Comparison of ENCODE assay signal across 1 cellular context in the genomic region with DNA sequence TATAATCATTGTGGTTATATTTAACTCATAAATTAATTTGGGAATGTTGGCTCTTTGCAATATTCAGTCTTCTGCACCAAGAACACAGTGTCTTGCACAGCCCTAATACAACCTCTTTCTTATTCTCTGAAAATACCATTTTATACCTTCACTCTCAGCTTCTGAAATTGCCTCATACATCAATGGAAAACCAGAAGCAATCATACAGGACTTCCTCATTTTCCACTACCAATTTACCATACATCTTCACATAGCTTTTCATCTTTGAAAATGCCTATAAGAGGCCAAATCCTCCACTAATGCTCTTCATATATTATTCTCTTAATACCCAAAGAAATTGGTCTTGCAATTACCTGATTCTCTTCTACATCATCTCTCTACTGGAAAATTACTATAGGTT.
TF ChIP-seq lines count a peak whose summit lies in the region.

No MANE protein-coding gene starts in this region.

TF ChIP-seq in K562, 482 proteins besides CTCF, POLR2A, EP300 and RAD21 (continued from another document):
- TF ChIP-seq, protein P1, sequence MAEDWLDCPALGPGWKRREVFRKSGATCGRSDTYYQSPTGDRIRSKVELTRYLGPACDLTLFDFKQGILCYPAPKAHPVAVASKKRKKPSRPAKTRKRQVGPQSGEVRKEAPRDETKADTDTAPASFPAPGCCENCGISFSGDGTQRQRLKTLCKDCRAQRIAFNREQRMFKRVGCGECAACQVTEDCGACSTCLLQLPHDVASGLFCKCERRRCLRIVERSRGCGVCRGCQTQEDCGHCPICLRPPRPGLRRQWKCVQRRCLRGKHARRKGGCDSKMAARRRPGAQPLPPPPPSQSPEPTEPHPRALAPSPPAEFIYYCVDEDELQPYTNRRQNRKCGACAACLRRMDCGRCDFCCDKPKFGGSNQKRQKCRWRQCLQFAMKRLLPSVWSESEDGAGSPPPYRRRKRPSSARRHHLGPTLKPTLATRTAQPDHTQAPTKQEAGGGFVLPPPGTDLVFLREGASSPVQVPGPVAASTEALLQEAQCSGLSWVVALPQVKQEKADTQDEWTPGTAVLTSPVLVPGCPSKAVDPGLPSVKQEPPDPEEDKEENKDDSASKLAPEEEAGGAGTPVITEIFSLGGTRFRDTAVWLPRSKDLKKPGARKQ (CRISPR knock-in tag; IDR thresholded peaks at IDR 0.05), result no peak
- TF ChIP-seq HIVEP1 (CRISPR knock-in tag; IDR thresholded peaks at IDR 0.05), result no peak
- no peak for TF ChIP-seq POU5F1 (IDR thresholded peaks at IDR 0.05; ENCODE audit: borderline replicate concordance, low read depth, low read length, partially characterized antibody)
- TF ChIP-seq WHSC1 (IDR thresholded peaks at IDR 0.05; ENCODE audit: low read length), result no peak
- TF ChIP-seq, protein P2, sequence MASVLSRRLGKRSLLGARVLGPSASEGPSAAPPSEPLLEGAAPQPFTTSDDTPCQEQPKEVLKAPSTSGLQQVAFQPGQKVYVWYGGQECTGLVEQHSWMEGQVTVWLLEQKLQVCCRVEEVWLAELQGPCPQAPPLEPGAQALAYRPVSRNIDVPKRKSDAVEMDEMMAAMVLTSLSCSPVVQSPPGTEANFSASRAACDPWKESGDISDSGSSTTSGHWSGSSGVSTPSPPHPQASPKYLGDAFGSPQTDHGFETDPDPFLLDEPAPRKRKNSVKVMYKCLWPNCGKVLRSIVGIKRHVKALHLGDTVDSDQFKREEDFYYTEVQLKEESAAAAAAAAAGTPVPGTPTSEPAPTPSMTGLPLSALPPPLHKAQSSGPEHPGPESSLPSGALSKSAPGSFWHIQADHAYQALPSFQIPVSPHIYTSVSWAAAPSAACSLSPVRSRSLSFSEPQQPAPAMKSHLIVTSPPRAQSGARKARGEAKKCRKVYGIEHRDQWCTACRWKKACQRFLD (CRISPR knock-in tag; IDR thresholded peaks at IDR 0.05), result no peak
